20 cellular contexts compared by ENCODE assay signal in genomic region chr17:28196637-28197036, GRCh38.
"Had no signal": no experiment of that assay in that cellular context is flagged by ENCODE, and none has a peak within 500 bp of the region (broad histone marks: within the 10 kb centered on the region; RNA-seq: fewer than 3 reads in every experiment).

No MANE protein-coding gene starts in this region.

- H3K27me3 Mint-ChIP-seq: central memory CD8-positive, alpha-beta T cell; effector memory CD8-positive, alpha-beta T cell had no signal

- H3K9me3 ChIP-seq: esophagus squamous epithelium, right atrium auricular region, suprapubic skin, tibial artery had no signal

- H3K4me1 ChIP-seq: foreskin keratinocyte, right atrium auricular region, suprapubic skin, tibial artery had no signal

- H3K4me3 ChIP-seq: esophagus squamous epithelium, hepatocyte, lung, right atrium auricular region, suprapubic skin, tibial artery had no signal

- H3K27ac ChIP-seq: esophagus squamous epithelium, foreskin keratinocyte, hepatocyte, right atrium auricular region, suprapubic skin, tibial artery had no signal

- H3K4me3 Mint-ChIP-seq: central memory CD8-positive, alpha-beta T cell; effector memory CD8-positive, alpha-beta T cell; nephron had no signal

- H3K4me1 Mint-ChIP-seq: central memory CD8-positive, alpha-beta T cell; nephron had no signal

- ATAC-seq: effector memory CD8-positive, alpha-beta T cell; foreskin keratinocyte; left cardiac atrium; left ventricle myocardium superior; stimulated activated naive CD8-positive, alpha-beta T cell treated with anti-CD3 and anti-CD28 coated beads, Interleukin-15, Interleukin-2, amounts not matched to agents 100 U/mL and 50 U/mL, for 24 hours had no signal

- H3K27ac Mint-ChIP-seq: effector memory CD8-positive, alpha-beta T cell; nephron had no signal

- DNase-seq: effector memory CD8-positive, alpha-beta T cell; esophagus squamous epithelium; foreskin keratinocyte; head of caudate nucleus; kidney; left cardiac atrium; left ventricle myocardium superior; mesenchymal stem cell; midbrain; small intestine; stimulated activated CD4-positive, alpha-beta T cell treated with anti-CD3 and anti-CD28 coated beads, Interleukin-12 subunit alpha, Interleukin-12 subunit beta, amount 100 ng/mL, for 4 hours; stimulated activated CD4-positive, alpha-beta T cell treated with anti-CD3 and anti-CD28 coated beads, Interleukin-2, amount 100 ng/mL, for 48 hours; stimulated activated naive CD8-positive, alpha-beta T cell treated with anti-CD3 and anti-CD28 coated beads, Interleukin-15, Interleukin-2, amounts not matched to agents 100 U/mL and 50 U/mL, for 24 hours; tibial artery had no signal

- H3K27me3 ChIP-seq: esophagus squamous epithelium, foreskin keratinocyte, hepatocyte, right atrium auricular region, suprapubic skin, tibial artery had no signal

- H3K9me3 Mint-ChIP-seq: central memory CD8-positive, alpha-beta T cell; effector memory CD8-positive, alpha-beta T cell; nephron had no signal
